In the genomic region with DNA sequence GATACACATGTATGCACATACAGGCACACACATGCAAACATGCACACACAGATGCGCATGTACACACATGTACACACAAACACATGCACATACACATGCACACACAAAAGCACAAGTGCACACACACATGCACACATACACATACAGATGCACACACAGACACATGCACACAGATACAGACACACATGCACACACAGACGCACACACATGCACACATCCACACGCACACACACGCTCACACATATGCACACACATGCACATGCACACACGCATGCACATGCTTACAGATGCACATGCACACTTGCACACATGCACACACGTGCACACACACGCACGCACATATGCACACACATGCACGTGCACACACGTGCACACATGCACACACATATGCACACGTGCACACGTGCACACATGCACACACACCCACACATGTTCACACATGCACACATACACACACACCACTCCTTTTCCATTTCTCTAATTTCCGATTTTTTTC, we compare ENCODE assay signal across 28 cellular contexts.
"Had no signal": no experiment of that assay in that cellular context is flagged by ENCODE, and none has a peak within 500 bp of the region (broad histone marks: within the 10 kb centered on the region; RNA-seq: fewer than 3 reads in every experiment).

No MANE protein-coding gene starts in this region.

- H3K36me3 Mint-ChIP-seq: immature natural killer cell; natural killer cell treated with Interleukin-12 subunit alpha and Interleukin-12 subunit beta and Interleukin-15 and Interleukin-18, amount 100 ng/mL, for 72 hours; stimulated activated memory B cell treated with anti-CD40 and anti-IgM and Interleukin-4, amounts not matched to agents 10 μg/mL and 1 μg/mL and 100 μg/mL, for 72 hours had no signal

- H3K4me1 Mint-ChIP-seq: immature natural killer cell; stimulated activated memory B cell treated with anti-CD40 and anti-IgM and Interleukin-4, amounts not matched to agents 10 μg/mL and 1 μg/mL and 100 μg/mL, for 72 hours had no signal

- FAIRE-seq: colon had no signal

- DNase-seq: dorsolateral prefrontal cortex; effector CD4-positive, alpha-beta T cell; foreskin fibroblast; gastrocnemius medialis; hypothalamus; immature natural killer cell; islet precursor cell; kidney glomerular epithelial cell; left colon; left ventricle myocardium inferior; lower lobe of right lung; posterior cingulate gyrus; psoas muscle; right cardiac atrium; spleen; stimulated activated CD4-positive, alpha-beta T cell treated with anti-CD3 and anti-CD28 coated beads, Interleukin-4, amount 100 ng/mL, for 4 hours; stimulated activated naive CD8-positive, alpha-beta T cell treated with anti-CD3 and anti-CD28 coated beads, Interleukin-15, Interleukin-2, amounts not matched to agents 100 U/mL and 50 U/mL, for 24 hours; substantia nigra; testis; tibial artery had no signal

- H3K27ac Mint-ChIP-seq: immature natural killer cell; natural killer cell treated with Interleukin-12 subunit alpha and Interleukin-12 subunit beta and Interleukin-15 and Interleukin-18, amount 100 ng/mL, for 72 hours; stimulated activated memory B cell treated with anti-CD40 and anti-IgM and Interleukin-4, amounts not matched to agents 10 μg/mL and 1 μg/mL and 100 μg/mL, for 72 hours had no signal

- ATAC-seq: esophagus mucosa; gastrocnemius medialis; left colon; lower lobe of right lung; natural killer cell treated with Interleukin-12 subunit alpha and Interleukin-12 subunit beta and Interleukin-15 and Interleukin-18, amount 100 ng/mL, for 72 hours; psoas muscle; right cardiac atrium; stimulated activated memory B cell treated with anti-CD40 and anti-IgM and Interleukin-4, amounts not matched to agents 10 μg/mL and 1 μg/mL and 100 μg/mL, for 72 hours; stimulated activated naive CD8-positive, alpha-beta T cell treated with anti-CD3 and anti-CD28 coated beads, Interleukin-15, Interleukin-2, amounts not matched to agents 100 U/mL and 50 U/mL, for 24 hours had no signal

- H3K4me3 Mint-ChIP-seq: immature natural killer cell; natural killer cell treated with Interleukin-12 subunit alpha and Interleukin-12 subunit beta and Interleukin-15 and Interleukin-18, amount 100 ng/mL, for 72 hours; neural crest cell; stimulated activated memory B cell treated with anti-CD40 and anti-IgM and Interleukin-4, amounts not matched to agents 10 μg/mL and 1 μg/mL and 100 μg/mL, for 72 hours had no signal

- H3K9me3 ChIP-seq: gastrocnemius medialis, left ventricle myocardium inferior, lower lobe of right lung, psoas muscle, spleen, testis, tibial artery, upper lobe of left lung had no signal

- H3K27me3 Mint-ChIP-seq: natural killer cell treated with Interleukin-12 subunit alpha and Interleukin-12 subunit beta and Interleukin-15 and Interleukin-18, amount 100 ng/mL, for 72 hours; stimulated activated memory B cell treated with anti-CD40 and anti-IgM and Interleukin-4, amounts not matched to agents 10 μg/mL and 1 μg/mL and 100 μg/mL, for 72 hours had no signal

- H3K27ac ChIP-seq: dorsolateral prefrontal cortex, epithelial cell of prostate, gastrocnemius medialis, left ventricle myocardium inferior, lower lobe of right lung, psoas muscle, skin epidermis, spleen, testis, tibial artery, upper lobe of left lung had no signal

- H3K4me3 ChIP-seq: dorsolateral prefrontal cortex, gastrocnemius medialis, left ventricle myocardium inferior, lower lobe of right lung, psoas muscle, skin epidermis, spleen, testis, tibial artery, upper lobe of left lung had no signal

- H3K4me1 ChIP-seq: gastrocnemius medialis, left ventricle myocardium inferior, lower lobe of right lung, psoas muscle, spleen, testis, tibial artery, upper lobe of left lung had no signal

- H3K36me3 ChIP-seq: gastrocnemius medialis, left ventricle myocardium inferior, lower lobe of right lung, spleen, tibial artery, upper lobe of left lung had no signal

- H3K27me3 ChIP-seq: dorsolateral prefrontal cortex, gastrocnemius medialis, spleen, testis, tibial artery, upper lobe of left lung had no signal
